In the genomic region with DNA sequence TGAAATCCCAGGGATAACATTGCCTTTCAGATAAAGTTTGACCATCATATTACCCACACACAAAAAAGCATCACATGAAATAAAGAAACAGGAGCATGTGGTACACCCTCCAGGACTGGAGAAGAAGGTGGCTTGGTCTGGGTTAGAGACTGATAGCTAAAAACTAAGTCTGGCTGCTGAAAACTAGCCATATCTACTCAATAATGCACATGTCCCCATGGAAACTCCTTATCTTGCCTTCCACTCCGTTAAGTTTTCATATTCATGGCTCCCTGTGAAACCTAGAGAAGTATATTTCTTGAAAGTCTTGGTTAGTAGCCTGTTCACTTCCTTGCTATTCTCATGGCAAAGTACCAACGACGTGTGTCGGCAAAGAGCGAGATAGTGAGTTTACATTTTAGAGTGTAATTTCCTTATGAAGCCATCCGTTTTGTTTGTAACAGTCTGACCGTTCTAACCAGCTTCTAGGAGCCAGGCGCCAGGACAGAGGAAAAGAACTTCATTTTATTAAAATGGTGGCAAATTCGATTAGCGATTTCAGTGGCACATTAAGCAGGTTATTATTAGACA, we compare ENCODE assay signal across 27 cellular contexts.
"Had no signal": no experiment of that assay in that cellular context is flagged by ENCODE, and none has a peak within 500 bp of the region (broad histone marks: within the 10 kb centered on the region; RNA-seq: fewer than 3 reads in every experiment).

No MANE protein-coding gene starts in this region.

- H2AFZ ChIP-seq: neural progenitor cell, parathyroid adenoma had no signal

- ATAC-seq: naive thymus-derived CD4-positive, alpha-beta T cell; natural killer cell; right cardiac atrium; stimulated activated memory B cell treated with anti-CD40 and anti-IgM and Interleukin-4, amounts not matched to agents 10 μg/mL and 1 μg/mL and 100 μg/mL, for 72 hours; stimulated activated naive CD8-positive, alpha-beta T cell treated with anti-CD3 and anti-CD28 coated beads, Interleukin-15, amount 100 ng/mL, for 72 hours; stimulated activated naive CD8-positive, alpha-beta T cell treated with anti-CD3 and anti-CD28 coated beads, Interleukin-15, Interleukin-2, amounts not matched to agents 100 U/mL and 50 U/mL, for 24 hours; upper lobe of right lung had no signal

- H3K27me3 ChIP-seq: ovary, right lobe of liver, testis, tibial artery, transverse colon, upper lobe of right lung, uterus had no signal

- DNase-seq: naive thymus-derived CD4-positive, alpha-beta T cell; natural killer cell; occipital lobe; ovary; right cardiac atrium; right lobe of liver; spleen; stimulated activated CD4-positive, alpha-beta T cell treated with anti-CD3 and anti-CD28 coated beads, Interleukin-12 subunit alpha, Interleukin-12 subunit beta, amount 100 ng/mL, for 4 hours; stimulated activated CD4-positive, alpha-beta T cell treated with anti-CD3 and anti-CD28 coated beads, Interleukin-1b, Interleukin-23, amount 100 ng/mL, for 48 hours; stimulated activated CD4-positive, alpha-beta T cell treated with anti-CD3 and anti-CD28 coated beads, Interleukin-4, amount 100 ng/mL, for 1 hour; stimulated activated CD4-positive, alpha-beta T cell treated with anti-CD3 and anti-CD28 coated beads, Interleukin-4, amount 100 ng/mL, for 4 hours; stimulated activated CD8-positive, alpha-beta memory T cell treated with anti-CD3 and anti-CD28 coated beads, Interleukin-4, amount 100 ng/mL, for 48 hours; stimulated activated naive CD4-positive, alpha-beta T cell; stimulated activated naive CD8-positive, alpha-beta T cell treated with anti-CD3 and anti-CD28 coated beads, Interleukin-15, amount 100 ng/mL, for 72 hours; stimulated activated naive CD8-positive, alpha-beta T cell treated with anti-CD3 and anti-CD28 coated beads, Interleukin-15, Interleukin-2, amounts not matched to agents 100 U/mL and 50 U/mL, for 24 hours; testis; tibial artery; transverse colon; upper lobe of right lung; uterus had no signal

- H3K4me3 ChIP-seq: neural progenitor cell, ovary, prostate gland, right lobe of liver, skin epidermis, smooth muscle cell, spleen, suprapubic skin, testis, tibial artery, transverse colon, upper lobe of right lung, uterus had no signal

- H3K4me2 ChIP-seq: neural progenitor cell, smooth muscle cell had no signal

- H3K79me2 ChIP-seq: parathyroid adenoma had no signal

- H3K36me3 ChIP-seq: neural progenitor cell, ovary, prostate gland, right lobe of liver, spleen, suprapubic skin, tibial artery, transverse colon, upper lobe of right lung, uterus had no signal

- H3K9me3 ChIP-seq: ovary, prostate gland, right lobe of liver, spleen, suprapubic skin, testis, tibial artery, transverse colon, upper lobe of right lung, uterus had no signal

- H3K27ac ChIP-seq: neural progenitor cell, ovary, parathyroid adenoma, prostate gland, right lobe of liver, skin epidermis, spleen, suprapubic skin, testis, tibial artery, upper lobe of right lung, uterus had no signal

- H3K4me1 ChIP-seq: neural progenitor cell, parathyroid adenoma, prostate gland, suprapubic skin, testis, uterus had no signal

- H3K9ac ChIP-seq: neural progenitor cell, parathyroid adenoma had no signal
